Comparison of ENCODE assay signal across 20 cellular contexts in the genomic region with DNA sequence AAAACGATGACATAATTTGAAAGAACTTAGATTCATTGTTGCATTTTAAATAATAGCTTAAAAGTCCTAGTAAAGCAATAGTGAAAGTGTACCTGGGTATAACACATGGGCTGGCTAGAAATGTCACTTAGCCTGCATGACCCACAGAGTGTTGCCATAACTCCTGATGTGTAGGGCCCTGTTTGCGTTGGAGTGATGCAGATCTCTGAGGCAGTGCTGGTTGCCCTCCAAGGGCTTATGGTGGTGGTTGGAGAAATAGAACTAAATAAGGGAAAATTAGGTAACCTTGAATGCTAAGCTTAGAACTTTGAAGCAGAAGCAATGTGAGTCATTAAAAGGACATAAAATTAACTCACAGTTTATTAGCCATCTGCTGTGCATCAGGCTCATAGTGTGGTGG.
DNase-seq lines count a peak whose midpoint lies in the region; ATAC-seq and TF ChIP-seq lines count a peak whose summit lies in the region.
"Had no signal": no experiment of that assay in that cellular context is flagged by ENCODE, and none has a peak within 500 bp of the region (broad histone marks: within the 10 kb centered on the region; RNA-seq: fewer than 3 reads in every experiment).

No MANE protein-coding gene starts in this region.

- no peak for DNase-seq in activated CD4-positive, alpha-beta T cell treated with anti-CD3 and anti-CD28 coated beads, Interleukin-2, amount 10 ng/mL, durations not matched to agents 24 days and 14 days
- no peak for DNase-seq in activated CD4-positive, alpha-beta T cell treated with anti-CD3 and anti-CD28 coated beads for 4 hours
- DNase-seq in EH (ENCODE audit: low read depth), result peak; percentile 69
- no peak for DNase-seq in natural killer cell
- no peak for DNase-seq in NCI-H2227 (lab: John Stamatoyannopoulos, UW; ENCODE audit: unreplicated experiment)
- no peak for DNase-seq in activated CD8-positive, alpha-beta memory T cell treated with anti-CD3 and anti-CD28 coated beads for 24 hours
- no peak for DNase-seq in GDM1 (lab: John Stamatoyannopoulos, UW)
- DNase-seq: CD8-positive, alpha-beta memory T cell; cortex of kidney; immature natural killer cell; mammary epithelial cell; naive thymus-derived CD4-positive, alpha-beta T cell; NCI-H187 treated with DMSO at 0.1 percent for 48 hours; NCI-H510A treated with DMSO at 0.1 percent for 48 hours; SHP77 treated with DMSO at 0.1 percent for 48 hours; stimulated activated CD4-positive, alpha-beta T cell treated with anti-CD3 and anti-CD28 coated beads, Interleukin-12 subunit alpha, Interleukin-12 subunit beta, amount 100 ng/mL, for 4 hours; stomach had no signal

- peaks cover 33% of the 10 kb centered on the region for H3K9me3 Mint-ChIP-seq in activated CD4-positive, alpha-beta T cell treated with anti-CD3 and anti-CD28 coated beads, Interleukin-2, amount 10 ng/mL, durations not matched to agents 24 days and 14 days
- peaks cover 45% of the 10 kb centered on the region for H3K9me3 Mint-ChIP-seq in activated naive CD8-positive, alpha-beta T cell (ENCODE audit: low read depth)
- peaks cover 16 to 28% of the 10 kb centered on the region in 2 donors for H3K9me3 Mint-ChIP-seq in natural killer cell

- peaks cover 45% of the 10 kb centered on the region for H3K36me3 Mint-ChIP-seq in activated CD4-positive, alpha-beta T cell treated with anti-CD3 and anti-CD28 coated beads, Interleukin-2, amount 10 ng/mL, durations not matched to agents 24 days and 14 days (ENCODE audit: low read depth)
- H3K36me3 Mint-ChIP-seq in activated naive CD8-positive, alpha-beta T cell, result peaks cover 42% of the 10 kb centered on the region
- peaks cover 22% of the 10 kb centered on the region for H3K36me3 Mint-ChIP-seq in natural killer cell

- TF ChIP-seq CTCF in natural killer cell (IDR thresholded peaks at IDR 0.05), result no peak

- intact Hi-C loops in activated CD4-positive, alpha-beta T cell treated with anti-CD3 and anti-CD28 coated beads, Interleukin-2, amount 10 ng/mL, durations not matched to agents 24 days and 14 days (cut with micrococcal nuclease), result loop anchor here (1.0 to 2.0 kb wide), 6 partner anchors 8 to 309 kb away; no protein-coding TSS in a partner anchor
- intact Hi-C loops in natural killer cell (cut with micrococcal nuclease), result loop anchor here (10.0 kb wide), 1 partner anchor 87 kb away; no protein-coding TSS in a partner anchor

- peaks cover 33% of the 10 kb centered on the region for H3K4me1 Mint-ChIP-seq in activated CD4-positive, alpha-beta T cell treated with anti-CD3 and anti-CD28 coated beads, Interleukin-2, amount 10 ng/mL, durations not matched to agents 24 days and 14 days
- peaks cover 45% of the 10 kb centered on the region for H3K4me1 Mint-ChIP-seq in activated naive CD8-positive, alpha-beta T cell (ENCODE audit: low read depth)
- H3K4me1 Mint-ChIP-seq in natural killer cell, result peaks cover 53 to 63% of the 10 kb centered on the region in 2 donors

- ATAC-seq in natural killer cell, result peak in 1 of 3 donors; percentile 52
- ATAC-seq: naive thymus-derived CD4-positive, alpha-beta T cell; WTC11 had no signal

- H3K27ac Mint-ChIP-seq in activated CD4-positive, alpha-beta T cell treated with anti-CD3 and anti-CD28 coated beads, Interleukin-2, amount 10 ng/mL, durations not matched to agents 24 days and 14 days, result peak overlapping the region; percentile 80
- H3K27ac Mint-ChIP-seq in activated naive CD8-positive, alpha-beta T cell, result peak overlapping the region; percentile 84
- H3K27ac Mint-ChIP-seq in natural killer cell, result peak overlapping the region; percentile 36 to 66
- H3K27ac Mint-ChIP-seq: WTC11 had no signal

- H3K4me3 Mint-ChIP-seq in activated CD4-positive, alpha-beta T cell treated with anti-CD3 and anti-CD28 coated beads, Interleukin-2, amount 10 ng/mL, durations not matched to agents 24 days and 14 days, result no peak overlapping the region
- no peak overlapping the region for H3K4me3 Mint-ChIP-seq in activated naive CD8-positive, alpha-beta T cell
- H3K4me3 Mint-ChIP-seq in natural killer cell, result no peak overlapping the region
- H3K4me3 Mint-ChIP-seq: CD8-positive, alpha-beta memory T cell; T-helper 1 cell treated with Interleukin-12 subunit alpha and Interleukin-12 subunit beta and Interleukin-4 antibody, amounts not matched to agents 30 μg/mL and 1 μg/mL, for 36 hours; WTC11 had no signal

- no peaks in the 10 kb centered on the region for H3K27me3 Mint-ChIP-seq in activated CD4-positive, alpha-beta T cell treated with anti-CD3 and anti-CD28 coated beads, Interleukin-2, amount 10 ng/mL, durations not matched to agents 24 days and 14 days
- H3K27me3 Mint-ChIP-seq in activated naive CD8-positive, alpha-beta T cell, result no peaks in the 10 kb centered on the region
- no peaks in the 10 kb centered on the region for H3K27me3 Mint-ChIP-seq in natural killer cell (ENCODE audit: low read depth in 2 of 2)
- H3K27me3 Mint-ChIP-seq: naive thymus-derived CD4-positive, alpha-beta T cell had no signal
